In genomic region chr11:57711414-57712255, GRCh38 we compare ENCODE assay signal across 8 cellular contexts. TPM values are rescaled to one million over a fixed set of nuclear protein-coding genes. Genes with fewer than 3 reads are reported as not detected.
DNase-seq lines count a peak whose midpoint lies in the region; ATAC-seq and TF ChIP-seq lines count a peak whose summit lies in the region.

A gene with protein sequence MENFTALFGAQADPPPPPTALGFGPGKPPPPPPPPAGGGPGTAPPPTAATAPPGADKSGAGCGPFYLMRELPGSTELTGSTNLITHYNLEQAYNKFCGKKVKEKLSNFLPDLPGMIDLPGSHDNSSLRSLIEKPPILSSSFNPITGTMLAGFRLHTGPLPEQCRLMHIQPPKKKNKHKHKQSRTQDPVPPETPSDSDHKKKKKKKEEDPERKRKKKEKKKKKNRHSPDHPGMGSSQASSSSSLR (minus strand): TSS chr11:57712215. CDS start chr11:57712179, 36 bp downstream.

- H3K9me3 ChIP-seq in AG04450 (ENCODE audit: control insufficient read depth, insufficient read depth, low read length) (no peaks in the 10 kb centered on the region), left lung (no peaks in the 10 kb centered on the region)

- ATAC-seq in GM19023 (IDR thresholded peaks at IDR 0.05; ENCODE audit: unreplicated experiment) = peak; percentile 49
- peak; percentile 45 for ATAC-seq in HG03342 (IDR thresholded peaks at IDR 0.05; ENCODE audit: unreplicated experiment)
- ATAC-seq in left lung = peak; percentile 84

- peak within 1 kb of the TSS; percentile 68 for H3K27ac ChIP-seq in AG04450 (ENCODE audit: low read depth, low read length)
- H3K27ac ChIP-seq in cingulate gyrus (ENCODE audit: low read depth, low read length) = peak within 1 kb of the TSS; percentile 89
- H3K27ac ChIP-seq in left lung = peak within 1 kb of the TSS; percentile 80 to 94

- TF ChIP-seq CTCF in AG04450 (IDR thresholded peaks at IDR 0.05; ENCODE audit: low read depth, low read length) (no peak), left lung (IDR thresholded peaks at IDR 0.05) (no peak)

- POLR2A ChIA-PET in AG04450 (lab: Yijun Ruan, JAX) = interaction anchor here (0.8 to 1.0 kb wide), 4 partner anchors 20 to 89 kb away, joined by 3 to 7 read pairs (median 4); partner anchors contain the start of gene SELENOH

- H3K36me3 ChIP-seq in left lung = peaks cover 0 to 12% of the 10 kb centered on the region in 2 donors

- H3K4me3 ChIP-seq in AG04450 (ENCODE audit: low read depth, low read length) (peak within 1 kb of the TSS; percentile 100), left lung (peak within 1 kb of the TSS; percentile 97 to 98)

- peaks cover 19 to 49% of the 10 kb centered on the region in 2 donors for H3K4me1 ChIP-seq in left lung

- intact Hi-C loops in left lung (cut with DNase I) = no loop called here

- peak; percentile 11 for DNase-seq in AG04450 (ENCODE audit: low read depth, low spot score)
- DNase-seq in NCI-H345 treated with DMSO at 0.1 percent for 48 hours (lab: John Stamatoyannopoulos, UW; ENCODE audit: unreplicated experiment) = peak; percentile 82
- peak; percentile 46 to 56 for DNase-seq in activated CD4-positive, alpha-beta T cell treated with anti-CD3 and anti-CD28 coated beads for 24 hours (ENCODE audit: low read depth in 2 of 2)
- peak; percentile 87 to 92 for DNase-seq in left lung
- DNase-seq in stimulated activated CD4-positive, alpha-beta T cell treated with anti-CD3 and anti-CD28 coated beads, Interleukin-2, amount 100 ng/mL, for 48 hours = peak; percentile 62 to 65

- H3K27me3 ChIP-seq in AG04450 (ENCODE audit: control insufficient read depth, insufficient read depth, low read length) = no peaks in the 10 kb centered on the region
- no peaks in the 10 kb centered on the region for H3K27me3 ChIP-seq in left lung

- CTCF ChIA-PET in AG04450 (lab: Charles Lee) = interaction anchor here (0.6 kb wide), 2 partner anchors 13 to 14 kb away, joined by 3 to 4 read pairs; no protein-coding TSS in a partner anchor

RNA-seq across cellular contexts. Expression of the gene that starts here (rescaled TPM):
- 27.5 and 28.8 TPM in 2 replicates for polyA plus RNA-seq in AG04450 (2011; rRNA removed)
- polyA minus RNA-seq in AG04450 (2011; rRNA and poly(A)+ RNA removed) = 7.6 and 11.9 TPM in 2 replicates
- 10 to 100 TPM; 11.0 to 11.8 TPM for total RNA-seq in left lung

Comparison
In these comparisons a context has a peak if more than half of its experiments do, and no peak if none do; other contexts are left out.
1. Peak in every context shown above with its lines: DNase-seq, ATAC-seq, H3K4me3 ChIP-seq and H3K27ac ChIP-seq.
2. DNase-seq: peak in every context shown above with its lines; median percentile 90 in left lung; 82 in NCI-H345 treated with DMSO at 0.1 percent for 48 hours; 64 in stimulated activated CD4-positive, alpha-beta T cell treated with anti-CD3 and anti-CD28 coated beads, Interleukin-2, amount 100 ng/mL, for 48 hours; 51 in activated CD4-positive, alpha-beta T cell treated with anti-CD3 and anti-CD28 coated beads for 24 hours; 11 in AG04450.